ENCODE assay signal across 19 cellular contexts in genomic region chr9:137516144-137516917, GRCh38. TPM values are rescaled to one million over a fixed set of nuclear protein-coding genes. Genes with fewer than 3 reads are reported as not detected.
DNase-seq lines count a peak whose midpoint lies in the region; ATAC-seq and TF ChIP-seq lines count a peak whose summit lies in the region.
"Had no signal": no experiment of that assay in that cellular context is flagged by ENCODE, and none has a peak within 500 bp of the region (broad histone marks: within the 10 kb centered on the region; RNA-seq: fewer than 3 reads in every experiment).

No MANE protein-coding gene starts in this region.

- H3K4me1 ChIP-seq in GM23338 (ENCODE audit: insufficient read depth) (no peaks in the 10 kb centered on the region), RWPE2 (ENCODE audit: insufficient read depth, poor library complexity, severe bottlenecking) (no peaks in the 10 kb centered on the region)
- H3K4me1 ChIP-seq: Peyer's patch had no signal

- H3K36me3 Mint-ChIP-seq in GM23338 (ENCODE audit: low read depth), result peaks cover 15% of the 10 kb centered on the region; the same call in 2 of the 3 replicates

- no peak overlapping the region for H3K27ac Mint-ChIP-seq in GM23338

- DNase-seq in ELF-1 (ENCODE audit: low read depth, low spot score) (peak; percentile 29), GM23338 (ENCODE audit: low spot score) (peak; percentile 46), RWPE2 (ENCODE audit: low spot score) (no peak), islet precursor cell (peak; percentile 63), NCI-H2107 (lab: John Stamatoyannopoulos, UW) (no peak)
- no peak for DNase-seq in stimulated activated CD4-positive, alpha-beta T cell treated with anti-CD3 and anti-CD28 coated beads, Interleukin-2, amount 100 ng/mL, for 24 hours
- DNase-seq in stimulated activated CD4-positive, alpha-beta T cell treated with anti-CD3 and anti-CD28 coated beads, Interleukin-4, amount 100 ng/mL, for 24 hours, result no peak
- DNase-seq: COR-L47, DMS79 treated with DMSO at 0.1 percent for 48 hours, GM23248, KBM-7, NCI-H1048, NCI-H1436 treated with DMSO at 0.1 percent for 48 hours, NCI-H2029 treated with DMSO at 0.1 percent for 48 hours, NCI-H510A treated with DMSO at 0.1 percent for 48 hours, Peyer's patch, SIG-M5, T-helper 2 cell had no signal

- TF ChIP-seq CTCF in GM23338 (conservative IDR thresholded peaks at IDR 0.05; ENCODE audit: low read depth in 2 of 2), result no peak
- no peak for TF ChIP-seq CTCF in RWPE2 (IDR thresholded peaks at IDR 0.05; ENCODE audit: poor library complexity, severe bottlenecking)

- no peak overlapping the region for H3K4me3 Mint-ChIP-seq in GM23338

- peaks cover 2% of the 10 kb centered on the region; the same call in 1 of the 3 replicates for H3K4me1 Mint-ChIP-seq in GM23338

- H3K27ac ChIP-seq in GM23338 (ENCODE audit: low read depth), result no peak overlapping the region
- no peak overlapping the region for H3K27ac ChIP-seq in RWPE2 (ENCODE audit: poor library complexity, severe bottlenecking)
- H3K27ac ChIP-seq: GM23248, Peyer's patch had no signal

- H3K9me2 ChIP-seq in GM23338 (ENCODE audit: insufficient read depth), result no peaks in the 10 kb centered on the region

- no peaks in the 10 kb centered on the region for H3K79me2 ChIP-seq in GM23338 (replicated peaks; ENCODE audit: insufficient read depth)

- H3K9me3 ChIP-seq in RWPE2 (ENCODE audit: severe bottlenecking), result no peaks in the 10 kb centered on the region
- H3K9me3 ChIP-seq: Peyer's patch had no signal

- no peaks in the 10 kb centered on the region for H3F3A ChIP-seq in GM23338 (replicated peaks; ENCODE audit: low read depth)

- no peak overlapping the region for H3K4me2 ChIP-seq in GM23338

- no peak overlapping the region for H2AFZ ChIP-seq in GM23338
- H2AFZ ChIP-seq: GM23248 had no signal

- peak; percentile 78; the same call in 2 of the 3 replicates for ATAC-seq in GM23338
- peak; percentile 29; the same call in 1 of the 3 replicates for ATAC-seq in RWPE2 (ENCODE audit: low read depth)
- ATAC-seq: GM12878 had no signal

- H3K4me3 ChIP-seq in GM23338 (no peak overlapping the region), RWPE2 (ENCODE audit: severe bottlenecking) (no peak overlapping the region)
- H3K4me3 ChIP-seq: GM12878, GM23248, Peyer's patch had no signal

- peaks cover 11% of the 10 kb centered on the region for H3K27me3 Mint-ChIP-seq in GM23338 (ENCODE audit: insufficient read depth, low read depth, poor library complexity)

- H3K27me3 ChIP-seq in GM23338 (ENCODE audit: insufficient read depth) (no peaks in the 10 kb centered on the region), RWPE2 (ENCODE audit: insufficient read depth, poor library complexity, severe bottlenecking) (no peaks in the 10 kb centered on the region)
- H3K27me3 ChIP-seq: Peyer's patch had no signal

- H3K36me3 ChIP-seq in GM23338 (ENCODE audit: insufficient read depth) (no peaks in the 10 kb centered on the region), RWPE2 (ENCODE audit: low read depth) (no peaks in the 10 kb centered on the region)
- H3K36me3 ChIP-seq: Peyer's patch had no signal

- peaks cover 13% of the 10 kb centered on the region for H3K9me3 Mint-ChIP-seq in GM23338

- no peaks in the 10 kb centered on the region for H4K20me1 ChIP-seq in GM23338 (replicated peaks; ENCODE audit: insufficient read depth)

TF ChIP-seq in GM23338, 12 proteins besides CTCF, POLR2A, EP300 and RAD21 (continues in another document):
- TF ChIP-seq, protein P1, sequence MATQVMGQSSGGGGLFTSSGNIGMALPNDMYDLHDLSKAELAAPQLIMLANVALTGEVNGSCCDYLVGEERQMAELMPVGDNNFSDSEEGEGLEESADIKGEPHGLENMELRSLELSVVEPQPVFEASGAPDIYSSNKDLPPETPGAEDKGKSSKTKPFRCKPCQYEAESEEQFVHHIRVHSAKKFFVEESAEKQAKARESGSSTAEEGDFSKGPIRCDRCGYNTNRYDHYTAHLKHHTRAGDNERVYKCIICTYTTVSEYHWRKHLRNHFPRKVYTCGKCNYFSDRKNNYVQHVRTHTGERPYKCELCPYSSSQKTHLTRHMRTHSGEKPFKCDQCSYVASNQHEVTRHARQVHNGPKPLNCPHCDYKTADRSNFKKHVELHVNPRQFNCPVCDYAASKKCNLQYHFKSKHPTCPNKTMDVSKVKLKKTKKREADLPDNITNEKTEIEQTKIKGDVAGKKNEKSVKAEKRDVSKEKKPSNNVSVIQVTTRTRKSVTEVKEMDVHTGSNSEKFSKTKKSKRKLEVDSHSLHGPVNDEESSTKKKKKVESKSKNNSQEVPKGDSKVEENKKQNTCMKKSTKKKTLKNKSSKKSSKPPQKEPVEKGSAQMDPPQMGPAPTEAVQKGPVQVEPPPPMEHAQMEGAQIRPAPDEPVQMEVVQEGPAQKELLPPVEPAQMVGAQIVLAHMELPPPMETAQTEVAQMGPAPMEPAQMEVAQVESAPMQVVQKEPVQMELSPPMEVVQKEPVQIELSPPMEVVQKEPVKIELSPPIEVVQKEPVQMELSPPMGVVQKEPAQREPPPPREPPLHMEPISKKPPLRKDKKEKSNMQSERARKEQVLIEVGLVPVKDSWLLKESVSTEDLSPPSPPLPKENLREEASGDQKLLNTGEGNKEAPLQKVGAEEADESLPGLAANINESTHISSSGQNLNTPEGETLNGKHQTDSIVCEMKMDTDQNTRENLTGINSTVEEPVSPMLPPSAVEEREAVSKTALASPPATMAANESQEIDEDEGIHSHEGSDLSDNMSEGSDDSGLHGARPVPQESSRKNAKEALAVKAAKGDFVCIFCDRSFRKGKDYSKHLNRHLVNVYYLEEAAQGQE (IDR thresholded peaks at IDR 0.05; ENCODE audit: unreplicated experiment), result no peak
- TF ChIP-seq NANOG (IDR thresholded peaks at IDR 0.05; ENCODE audit: borderline replicate concordance) (no peak), STAT1 (IDR thresholded peaks at IDR 0.05; ENCODE audit: unreplicated experiment) (no peak), JUNB (IDR thresholded peaks at IDR 0.05; ENCODE audit: unreplicated experiment) (no peak), CREB1 (CRISPR knock-in tag; IDR thresholded peaks at IDR 0.05; ENCODE audit: low read depth) (no peak), ZNF114 (CRISPR knock-in tag; IDR thresholded peaks at IDR 0.05) (no peak)
- TF ChIP-seq, protein P2, sequence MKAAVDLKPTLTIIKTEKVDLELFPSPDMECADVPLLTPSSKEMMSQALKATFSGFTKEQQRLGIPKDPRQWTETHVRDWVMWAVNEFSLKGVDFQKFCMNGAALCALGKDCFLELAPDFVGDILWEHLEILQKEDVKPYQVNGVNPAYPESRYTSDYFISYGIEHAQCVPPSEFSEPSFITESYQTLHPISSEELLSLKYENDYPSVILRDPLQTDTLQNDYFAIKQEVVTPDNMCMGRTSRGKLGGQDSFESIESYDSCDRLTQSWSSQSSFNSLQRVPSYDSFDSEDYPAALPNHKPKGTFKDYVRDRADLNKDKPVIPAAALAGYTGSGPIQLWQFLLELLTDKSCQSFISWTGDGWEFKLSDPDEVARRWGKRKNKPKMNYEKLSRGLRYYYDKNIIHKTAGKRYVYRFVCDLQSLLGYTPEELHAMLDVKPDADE (IDR thresholded peaks at IDR 0.05), result no peak

RNA-seq across cellular contexts. Expression of gene PNPLA7, which starts 33.9 kb away (rescaled TPM):
- total RNA-seq in GM23338 (2014; rRNA removed; shearing (Covaris generic)), result 0.39 and 0.80 TPM in 2 replicates
- 0.28 and 0.45 TPM in 2 replicates for polyA plus RNA-seq in GM23338 (2016; fragmentation: Nextera tagmentation; extraction: Ambion mirVana)

RNA-seq across cellular contexts. Expression of gene MRPL41, which starts 35.3 kb away (rescaled TPM):
- 32.6 and 32.8 TPM in 2 replicates for total RNA-seq in GM23338 (2014; rRNA removed; shearing (Covaris generic))
- polyA plus RNA-seq in GM23338 (2016; fragmentation: Nextera tagmentation; extraction: Ambion mirVana), result 146 and 165 TPM in 2 replicates

RNA-seq across cellular contexts. Expression of gene NSMF, which starts 57.2 kb away (rescaled TPM):
- total RNA-seq in GM23338 (2014; rRNA removed; shearing (Covaris generic)), result 87.0 and 103 TPM in 2 replicates
- polyA plus RNA-seq in GM23338 (2016; fragmentation: Nextera tagmentation; extraction: Ambion mirVana), result 20.3 and 22.3 TPM in 2 replicates

Comparison
In these comparisons a context has a peak if more than half of its experiments do, and no peak if none do; other contexts are left out.
1. DNase-seq: peak in ELF-1 (single experiment), GM23338 (single experiment) and islet precursor cell (single experiment); none in RWPE2 (single experiment), stimulated activated CD4-positive, alpha-beta T cell treated with anti-CD3 and anti-CD28 coated beads, Interleukin-2, amount 100 ng/mL, for 24 hours (0 of 2), NCI-H2107 (single experiment) and stimulated activated CD4-positive, alpha-beta T cell treated with anti-CD3 and anti-CD28 coated beads, Interleukin-4, amount 100 ng/mL, for 24 hours (single experiment).